In the genomic region with DNA sequence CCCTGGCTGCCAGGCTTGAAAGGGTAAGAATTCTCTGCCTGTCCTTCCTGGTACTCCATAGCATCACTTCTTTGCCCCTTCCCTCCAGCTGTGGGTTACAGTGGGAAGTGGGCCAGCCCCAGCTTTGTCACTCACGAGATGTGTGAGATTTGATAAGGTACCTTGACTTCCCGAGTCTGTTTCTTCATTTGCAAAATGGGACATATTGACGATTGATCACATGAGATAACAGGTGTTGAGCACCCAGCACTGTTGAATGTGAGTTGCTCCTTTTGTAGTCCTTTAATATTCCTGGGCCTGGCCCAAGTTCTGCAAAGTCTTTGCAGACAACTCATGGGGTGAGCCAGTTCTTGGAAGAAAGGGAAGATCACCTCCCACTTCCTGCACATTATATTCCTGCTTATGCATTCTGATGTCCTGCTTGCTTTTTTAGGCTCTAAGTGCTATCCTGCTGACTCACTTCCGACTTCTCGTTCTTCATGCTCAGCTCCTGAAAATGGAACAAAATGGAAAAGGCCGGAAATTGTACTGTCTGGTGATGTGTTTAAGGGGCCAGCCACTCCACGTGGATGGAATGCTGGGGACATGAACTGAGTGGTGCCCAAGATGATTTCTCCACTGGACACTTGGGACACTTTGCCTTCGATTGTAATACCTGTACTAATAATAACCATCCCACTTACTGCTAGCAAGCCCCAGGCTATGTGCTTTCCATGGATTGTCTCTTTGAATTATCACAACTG, we compare ENCODE assay signal across 1 cellular context.
TF ChIP-seq lines count a peak whose summit lies in the region.

No MANE protein-coding gene starts in this region.

TF ChIP-seq in K562, 482 proteins besides CTCF, POLR2A, EP300 and RAD21 (continued from another document):
- TF ChIP-seq, protein P1, sequence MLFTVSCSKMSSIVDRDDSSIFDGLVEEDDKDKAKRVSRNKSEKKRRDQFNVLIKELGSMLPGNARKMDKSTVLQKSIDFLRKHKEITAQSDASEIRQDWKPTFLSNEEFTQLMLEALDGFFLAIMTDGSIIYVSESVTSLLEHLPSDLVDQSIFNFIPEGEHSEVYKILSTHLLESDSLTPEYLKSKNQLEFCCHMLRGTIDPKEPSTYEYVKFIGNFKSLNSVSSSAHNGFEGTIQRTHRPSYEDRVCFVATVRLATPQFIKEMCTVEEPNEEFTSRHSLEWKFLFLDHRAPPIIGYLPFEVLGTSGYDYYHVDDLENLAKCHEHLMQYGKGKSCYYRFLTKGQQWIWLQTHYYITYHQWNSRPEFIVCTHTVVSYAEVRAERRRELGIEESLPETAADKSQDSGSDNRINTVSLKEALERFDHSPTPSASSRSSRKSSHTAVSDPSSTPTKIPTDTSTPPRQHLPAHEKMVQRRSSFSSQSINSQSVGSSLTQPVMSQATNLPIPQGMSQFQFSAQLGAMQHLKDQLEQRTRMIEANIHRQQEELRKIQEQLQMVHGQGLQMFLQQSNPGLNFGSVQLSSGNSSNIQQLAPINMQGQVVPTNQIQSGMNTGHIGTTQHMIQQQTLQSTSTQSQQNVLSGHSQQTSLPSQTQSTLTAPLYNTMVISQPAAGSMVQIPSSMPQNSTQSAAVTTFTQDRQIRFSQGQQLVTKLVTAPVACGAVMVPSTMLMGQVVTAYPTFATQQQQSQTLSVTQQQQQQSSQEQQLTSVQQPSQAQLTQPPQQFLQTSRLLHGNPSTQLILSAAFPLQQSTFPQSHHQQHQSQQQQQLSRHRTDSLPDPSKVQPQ (CRISPR knock-in tag; IDR thresholded peaks at IDR 0.05; ENCODE audit: borderline replicate concordance), result no peak
- TF ChIP-seq XRCC3 (IDR thresholded peaks at IDR 0.05) (no peak), CTBP1 (IDR thresholded peaks at IDR 0.05; ENCODE audit: borderline replicate concordance) (peak; percentile 63), KLF10 (CRISPR knock-in tag; IDR thresholded peaks at IDR 0.05) (no peak), DPF2 (IDR thresholded peaks at IDR 0.05) (peak; percentile 68), ZFP1 (CRISPR knock-in tag; IDR thresholded peaks at IDR 0.05) (no peak), ZNF354B (CRISPR knock-in tag; IDR thresholded peaks at IDR 0.05) (no peak), THRA (IDR thresholded peaks at IDR 0.05) (no peak), ZC3H4 (CRISPR knock-in tag; IDR thresholded peaks at IDR 0.05; ENCODE audit: borderline replicate concordance) (no peak), ARHGAP35 (IDR thresholded peaks at IDR 0.05; ENCODE audit: partially characterized antibody) (no peak), NCOA4 (IDR thresholded peaks at IDR 0.05; ENCODE audit: partially characterized antibody) (no peak), ZNF41 (CRISPR knock-in tag; conservative IDR thresholded peaks at IDR 0.05) (no peak), ZC3H8 (IDR thresholded peaks at IDR 0.05) (no peak), STAT5A (IDR thresholded peaks at IDR 0.05; ENCODE audit: borderline replicate concordance, low read length) (peak; percentile 10; the same call in 1 of the 2 replicates), E2F1 (CRISPR knock-in tag; IDR thresholded peaks at IDR 0.05) (no peak), ZNF785 (CRISPR knock-in tag; IDR thresholded peaks at IDR 0.05) (no peak), ZFPM2 (CRISPR knock-in tag; IDR thresholded peaks at IDR 0.05) (no peak), ATF1 (CRISPR knock-in tag; IDR thresholded peaks at IDR 0.05) (no peak), ATF1 (tag; IDR thresholded peaks at IDR 0.05) (peak; percentile 39; the same call in 1 of the 2 replicates), ARID4B (CRISPR knock-in tag; IDR thresholded peaks at IDR 0.05) (no peak), MITF (IDR thresholded peaks at IDR 0.05) (no peak), ETV6 (IDR thresholded peaks at IDR 0.05; ENCODE audit: borderline replicate concordance in 1 of 2, low read depth in 2 of 2, low read length in 1 of 2) (peak; percentile 68 to 84; a peak in 3 of 4 replicates), ETV6 (CRISPR knock-in tag; IDR thresholded peaks at IDR 0.05; ENCODE audit: borderline replicate concordance) (no peak), ETS2 (tag; IDR thresholded peaks at IDR 0.05; ENCODE audit: borderline replicate concordance, poor library complexity, severe bottlenecking) (no peak), PPARD (CRISPR knock-in tag; IDR thresholded peaks at IDR 0.05) (no peak), GATA2 (CRISPR knock-in tag; IDR thresholded peaks at IDR 0.05) (peak; percentile 60; the same call in 1 of the 2 replicates), KAT8 (IDR thresholded peaks at IDR 0.05; ENCODE audit: low read depth) (no peak), ZFP36 (IDR thresholded peaks at IDR 0.05; ENCODE audit: low read depth, low read length, partially characterized antibody) (peak; percentile 49), ZNF512 (tag; IDR thresholded peaks at IDR 0.05) (no peak), EGR1 (conservative IDR thresholded peaks at IDR 0.05) (no peak), MECOM (CRISPR knock-in tag; IDR thresholded peaks at IDR 0.05) (no peak), ZSCAN32 (CRISPR knock-in tag; IDR thresholded peaks at IDR 0.05) (no peak)
- TF ChIP-seq, protein P2, sequence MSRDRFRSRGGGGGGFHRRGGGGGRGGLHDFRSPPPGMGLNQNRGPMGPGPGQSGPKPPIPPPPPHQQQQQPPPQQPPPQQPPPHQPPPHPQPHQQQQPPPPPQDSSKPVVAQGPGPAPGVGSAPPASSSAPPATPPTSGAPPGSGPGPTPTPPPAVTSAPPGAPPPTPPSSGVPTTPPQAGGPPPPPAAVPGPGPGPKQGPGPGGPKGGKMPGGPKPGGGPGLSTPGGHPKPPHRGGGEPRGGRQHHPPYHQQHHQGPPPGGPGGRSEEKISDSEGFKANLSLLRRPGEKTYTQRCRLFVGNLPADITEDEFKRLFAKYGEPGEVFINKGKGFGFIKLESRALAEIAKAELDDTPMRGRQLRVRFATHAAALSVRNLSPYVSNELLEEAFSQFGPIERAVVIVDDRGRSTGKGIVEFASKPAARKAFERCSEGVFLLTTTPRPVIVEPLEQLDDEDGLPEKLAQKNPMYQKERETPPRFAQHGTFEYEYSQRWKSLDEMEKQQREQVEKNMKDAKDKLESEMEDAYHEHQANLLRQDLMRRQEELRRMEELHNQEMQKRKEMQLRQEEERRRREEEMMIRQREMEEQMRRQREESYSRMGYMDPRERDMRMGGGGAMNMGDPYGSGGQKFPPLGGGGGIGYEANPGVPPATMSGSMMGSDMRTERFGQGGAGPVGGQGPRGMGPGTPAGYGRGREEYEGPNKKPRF (IDR thresholded peaks at IDR 0.05; ENCODE audit: low read depth, low read length), result no peak
- TF ChIP-seq, protein P3, sequence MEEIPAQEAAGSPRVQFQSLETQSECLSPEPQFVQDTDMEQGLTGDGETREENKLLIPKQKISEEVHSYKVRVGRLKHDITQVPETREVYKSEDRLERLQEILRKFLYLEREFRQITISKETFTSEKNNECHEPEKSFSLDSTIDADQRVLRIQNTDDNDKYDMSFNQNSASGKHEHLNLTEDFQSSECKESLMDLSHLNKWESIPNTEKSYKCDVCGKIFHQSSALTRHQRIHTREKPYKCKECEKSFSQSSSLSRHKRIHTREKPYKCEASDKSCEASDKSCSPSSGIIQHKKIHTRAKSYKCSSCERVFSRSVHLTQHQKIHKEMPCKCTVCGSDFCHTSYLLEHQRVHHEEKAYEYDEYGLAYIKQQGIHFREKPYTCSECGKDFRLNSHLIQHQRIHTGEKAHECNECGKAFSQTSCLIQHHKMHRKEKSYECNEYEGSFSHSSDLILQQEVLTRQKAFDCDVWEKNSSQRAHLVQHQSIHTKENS (CRISPR knock-in tag; IDR thresholded peaks at IDR 0.05), result no peak
- TF ChIP-seq, protein P4, sequence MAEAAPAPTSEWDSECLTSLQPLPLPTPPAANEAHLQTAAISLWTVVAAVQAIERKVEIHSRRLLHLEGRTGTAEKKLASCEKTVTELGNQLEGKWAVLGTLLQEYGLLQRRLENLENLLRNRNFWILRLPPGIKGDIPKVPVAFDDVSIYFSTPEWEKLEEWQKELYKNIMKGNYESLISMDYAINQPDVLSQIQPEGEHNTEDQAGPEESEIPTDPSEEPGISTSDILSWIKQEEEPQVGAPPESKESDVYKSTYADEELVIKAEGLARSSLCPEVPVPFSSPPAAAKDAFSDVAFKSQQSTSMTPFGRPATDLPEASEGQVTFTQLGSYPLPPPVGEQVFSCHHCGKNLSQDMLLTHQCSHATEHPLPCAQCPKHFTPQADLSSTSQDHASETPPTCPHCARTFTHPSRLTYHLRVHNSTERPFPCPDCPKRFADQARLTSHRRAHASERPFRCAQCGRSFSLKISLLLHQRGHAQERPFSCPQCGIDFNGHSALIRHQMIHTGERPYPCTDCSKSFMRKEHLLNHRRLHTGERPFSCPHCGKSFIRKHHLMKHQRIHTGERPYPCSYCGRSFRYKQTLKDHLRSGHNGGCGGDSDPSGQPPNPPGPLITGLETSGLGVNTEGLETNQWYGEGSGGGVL (CRISPR knock-in tag; IDR thresholded peaks at IDR 0.05), result no peak
- TF ChIP-seq, protein P5, sequence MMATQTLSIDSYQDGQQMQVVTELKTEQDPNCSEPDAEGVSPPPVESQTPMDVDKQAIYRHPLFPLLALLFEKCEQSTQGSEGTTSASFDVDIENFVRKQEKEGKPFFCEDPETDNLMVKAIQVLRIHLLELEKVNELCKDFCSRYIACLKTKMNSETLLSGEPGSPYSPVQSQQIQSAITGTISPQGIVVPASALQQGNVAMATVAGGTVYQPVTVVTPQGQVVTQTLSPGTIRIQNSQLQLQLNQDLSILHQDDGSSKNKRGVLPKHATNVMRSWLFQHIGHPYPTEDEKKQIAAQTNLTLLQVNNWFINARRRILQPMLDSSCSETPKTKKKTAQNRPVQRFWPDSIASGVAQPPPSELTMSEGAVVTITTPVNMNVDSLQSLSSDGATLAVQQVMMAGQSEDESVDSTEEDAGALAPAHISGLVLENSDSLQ (IDR thresholded peaks at IDR 0.05), result peak; percentile 57
